ENCODE assay signal across 8 cellular contexts in the genomic region with DNA sequence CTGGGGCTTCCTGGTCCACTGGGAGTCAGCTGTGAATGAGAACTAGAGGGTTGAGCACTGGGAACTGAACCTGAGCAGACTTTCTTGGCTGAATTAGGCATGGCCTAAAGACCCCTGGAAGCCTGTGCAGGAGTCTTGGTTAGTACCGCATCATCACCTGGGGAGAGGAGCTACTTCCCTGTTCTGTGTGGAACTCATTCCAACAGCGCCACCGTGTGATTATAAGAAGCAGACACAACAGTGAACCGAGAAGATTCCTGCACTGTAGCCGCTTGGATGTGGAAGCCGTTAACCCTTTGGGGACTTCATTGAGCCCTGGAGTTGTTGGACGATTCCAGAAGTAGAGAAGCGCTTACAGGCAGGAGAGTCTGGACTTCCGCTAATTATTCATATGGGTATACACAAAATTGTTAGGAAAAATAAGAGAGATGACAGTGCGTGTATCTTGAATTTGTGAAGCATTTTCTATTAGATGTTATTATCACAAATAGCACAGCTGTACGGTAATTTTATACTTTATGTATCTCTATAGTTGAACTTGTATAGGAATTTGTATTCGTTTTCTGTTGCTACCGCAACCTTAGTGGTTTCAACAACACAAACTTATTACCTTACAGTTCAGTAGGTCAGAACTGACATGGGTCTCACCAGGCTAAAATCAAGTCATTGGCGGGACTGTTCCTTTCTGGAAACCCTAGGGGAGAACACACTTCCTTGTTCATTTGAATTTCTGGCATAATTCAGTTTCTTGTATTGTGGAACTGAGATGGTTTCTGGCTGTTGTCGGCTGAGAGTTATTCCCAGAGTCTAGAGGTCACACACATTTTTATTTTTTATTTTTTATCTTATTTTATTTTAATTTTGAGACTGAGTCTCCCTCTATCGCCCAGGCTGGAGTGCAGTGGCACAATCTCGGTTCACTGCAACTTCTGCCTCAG.
A peak's percentile ranks its signal among the peaks of the same experiment; 100 is the strongest.
DNase-seq lines count a peak whose midpoint lies in the region; ATAC-seq lines count a peak whose summit lies in the region.

No MANE protein-coding gene starts in this region.

- ATAC-seq in GM19438 (IDR thresholded peaks at IDR 0.05; ENCODE audit: low read depth, unreplicated experiment) (peak; percentile 100), HG03460 (IDR thresholded peaks at IDR 0.05; ENCODE audit: unreplicated experiment) (peak; percentile 100)

- DNase-seq in CD8-positive, alpha-beta memory T cell: peak; percentile 28 to 78 (median 47)
- DNase-seq in NCI-H526 treated with DMSO at 0.1 percent for 48 hours (lab: John Stamatoyannopoulos, UW): peak; percentile 11
- peak; percentile 49 to 57 for DNase-seq in activated CD4-positive, alpha-beta T cell treated with anti-CD3 and anti-CD28 coated beads, Interleukin-2, amount 50 U/mL, for 48 hours
- DNase-seq in effector CD8-positive, alpha-beta T cell (lab: John Stamatoyannopoulos, UW): peak; percentile 37
- peak; percentile 86 for DNase-seq in medulla oblongata (ENCODE audit: extremely low spot score)
- DNase-seq in stimulated activated CD8-positive, alpha-beta memory T cell treated with anti-CD3 and anti-CD28 coated beads, Interleukin-2, amount 100 ng/mL, for 48 hours (ENCODE audit: low read depth in 2 of 2): peak; percentile 9 to 12

- H3K4me1 Mint-ChIP-seq in CD8-positive, alpha-beta memory T cell: peaks cover 4 to 19% (median 6%) of the 10 kb centered on the region in 3 donors

- H3K27ac Mint-ChIP-seq in CD8-positive, alpha-beta memory T cell: peak overlapping the region in 1 of 8 donors; percentile 15

- no peaks in the 10 kb centered on the region for H3K36me3 ChIP-seq in CD8-positive, alpha-beta memory T cell (ENCODE audit: insufficient read depth, low read length)

- H3K27ac ChIP-seq in CD8-positive, alpha-beta memory T cell (ENCODE audit: low read depth, low read length): no peak overlapping the region

- CTCF ChIA-PET in CD8-positive, alpha-beta memory T cell (lab: Charles Lee): interaction anchor here (0.7 to 2.0 kb wide), 24 partner anchors 9 to 380 kb away, joined by 3 to 15 read pairs (median 4); no protein-coding TSS in a partner anchor

- H3K4me3 ChIP-seq in CD8-positive, alpha-beta memory T cell (ENCODE audit: low read length): no peak overlapping the region

- peaks cover 0 to 17% (median 0%) of the 10 kb centered on the region in 5 donors for H3K9me3 Mint-ChIP-seq in CD8-positive, alpha-beta memory T cell

- peaks cover 6% of the 10 kb centered on the region for H3K4me1 ChIP-seq in CD8-positive, alpha-beta memory T cell (ENCODE audit: insufficient read depth, low read length)

- H3K9me3 ChIP-seq in CD8-positive, alpha-beta memory T cell (ENCODE audit: low read length): no peaks in the 10 kb centered on the region

- POLR2A ChIA-PET in CD8-positive, alpha-beta memory T cell (lab: Charles Lee): interaction anchor here (0.7 to 1.0 kb wide), 3 partner anchors 47 to 276 kb away, joined by 3 to 7 read pairs (median 4); no protein-coding TSS in a partner anchor

- peaks cover 0 to 5% (median 3%) of the 10 kb centered on the region in 3 donors for H3K36me3 Mint-ChIP-seq in CD8-positive, alpha-beta memory T cell

- no peaks in the 10 kb centered on the region for H3K27me3 ChIP-seq in CD8-positive, alpha-beta memory T cell (ENCODE audit: insufficient read depth, low read length, poor library complexity, severe bottlenecking)

- no peak overlapping the region for H3K4me3 Mint-ChIP-seq in CD8-positive, alpha-beta memory T cell

- no peaks in the 10 kb centered on the region for H3K27me3 Mint-ChIP-seq in CD8-positive, alpha-beta memory T cell

Comparison
In these comparisons a context has a peak if more than half of its experiments do, and no peak if none do; other contexts are left out.
1. DNase-seq: peak in every context shown above with its lines; median percentile 86 in medulla oblongata; 53 in activated CD4-positive, alpha-beta T cell treated with anti-CD3 and anti-CD28 coated beads, Interleukin-2, amount 50 U/mL, for 48 hours; 47 in CD8-positive, alpha-beta memory T cell; 37 in effector CD8-positive, alpha-beta T cell; 11 in NCI-H526 treated with DMSO at 0.1 percent for 48 hours; 10 in stimulated activated CD8-positive, alpha-beta memory T cell treated with anti-CD3 and anti-CD28 coated beads, Interleukin-2, amount 100 ng/mL, for 48 hours.